Comparison of ENCODE assay signal across 9 cellular contexts in the genomic region with DNA sequence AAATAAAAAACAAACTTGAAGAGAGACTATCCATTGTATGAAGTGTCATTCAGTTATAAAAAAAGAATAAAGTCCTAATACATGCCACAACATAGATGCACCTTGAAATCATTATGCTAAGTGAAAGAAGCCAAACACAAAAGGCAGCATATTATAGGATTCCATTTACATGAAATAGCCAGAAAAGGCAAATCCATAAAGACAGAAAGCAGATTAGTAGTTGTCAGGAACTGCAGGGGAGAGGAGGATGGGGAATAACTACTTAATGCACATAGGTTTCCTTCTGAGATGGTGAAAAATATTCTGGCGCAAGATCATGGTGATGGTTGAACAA. TPM values are rescaled to one million over a fixed set of nuclear protein-coding genes. Genes with fewer than 3 reads are reported as not detected.
DNase-seq lines count a peak whose midpoint lies in the region; ATAC-seq and TF ChIP-seq lines count a peak whose summit lies in the region.
"Had no signal": no experiment of that assay in that cellular context is flagged by ENCODE, and none has a peak within 500 bp of the region (broad histone marks: within the 10 kb centered on the region; RNA-seq: fewer than 3 reads in every experiment).

No MANE protein-coding gene starts in this region.

- H3K4me3 ChIP-seq in heart left ventricle (peak overlapping the region in 9 of 12 donors; percentile 26 to 52 (median 38)), tibial artery (peak overlapping the region; percentile 30 to 38), testis (no peak overlapping the region)
- peak overlapping the region; percentile 52 for H3K4me3 ChIP-seq in effector memory CD4-positive, alpha-beta T cell (ENCODE audit: insufficient read depth, low read depth, low read length, poor library complexity, severe bottlenecking)

- TF ChIP-seq CTCF in heart left ventricle (IDR thresholded peaks at IDR 0.05), result no peak
- no peak for TF ChIP-seq CTCF in tibial artery (IDR thresholded peaks at IDR 0.05)
- no peak for TF ChIP-seq CTCF in testis (IDR thresholded peaks at IDR 0.05)

- no peak overlapping the region for H3K27ac ChIP-seq in heart left ventricle
- no peak overlapping the region for H3K27ac ChIP-seq in effector memory CD4-positive, alpha-beta T cell (ENCODE audit: insufficient read depth, low read length, poor library complexity, severe bottlenecking)
- no peak overlapping the region for H3K27ac ChIP-seq in tibial artery
- H3K27ac ChIP-seq in testis, result no peak overlapping the region

- H3K9me3 ChIP-seq in heart left ventricle (peaks cover 0 to 4% (median 0%) of the 10 kb centered on the region in 12 donors), tibial artery (no peaks in the 10 kb centered on the region), testis (no peaks in the 10 kb centered on the region)
- no peaks in the 10 kb centered on the region for H3K9me3 ChIP-seq in effector memory CD4-positive, alpha-beta T cell (ENCODE audit: control insufficient read depth, low read length)

- 93 to 100% (median 97%) methylated on average over 1 of the region's 1 CpG for WGBS in heart left ventricle, 4 donors
- 88 to 98% methylated on average over 1 of the region's 1 CpG for WGBS in testis, 2 donors

- no peak for TF ChIP-seq POLR2A in heart left ventricle (IDR thresholded peaks at IDR 0.05)
- no peak for TF ChIP-seq POLR2A in testis (IDR thresholded peaks at IDR 0.05)

- ATAC-seq in heart left ventricle (no peak), Right ventricle myocardium superior (ENCODE audit: poor library complexity) (no peak), HG03342 (IDR thresholded peaks at IDR 0.05; ENCODE audit: unreplicated experiment) (peak; percentile 22)

- H3K36me3 ChIP-seq in heart left ventricle, result no peaks in the 10 kb centered on the region
- no peaks in the 10 kb centered on the region for H3K36me3 ChIP-seq in effector memory CD4-positive, alpha-beta T cell (ENCODE audit: control insufficient read depth, insufficient read depth, low read length)
- H3K36me3 ChIP-seq in tibial artery, result no peaks in the 10 kb centered on the region
- no peaks in the 10 kb centered on the region for H3K36me3 ChIP-seq in testis (ENCODE audit: low read depth, missing control alignments)

- intact Hi-C loops in heart left ventricle (cut with DNase I) (no loop called here), Right ventricle myocardium superior (cut with DNase I) (no loop called here), tibial artery (cut with DNase I; ENCODE audit: low total_unique reads) (no loop called here), testis (cut with DNase I; ENCODE audit: low total_unique reads) (no loop called here)

- H3K4me1 ChIP-seq in heart left ventricle (peaks cover 0 to 5% (median 0%) of the 10 kb centered on the region in 12 donors), tibial artery (peaks cover 0 to 2% (median 0%) of the 10 kb centered on the region in 4 donors), testis (no peaks in the 10 kb centered on the region)
- no peaks in the 10 kb centered on the region for H3K4me1 ChIP-seq in effector memory CD4-positive, alpha-beta T cell (ENCODE audit: control insufficient read depth, insufficient read depth, low read length, poor library complexity, severe bottlenecking)

- no peak for DNase-seq in heart left ventricle
- no peak for DNase-seq in Right ventricle myocardium superior
- no peak for DNase-seq in effector memory CD4-positive, alpha-beta T cell
- DNase-seq in tibial artery, result no peak
- no peak for DNase-seq in NCI-H510A treated with DMSO at 0.1 percent for 48 hours (lab: John Stamatoyannopoulos, UW)
- no peak for DNase-seq in NOMO-1 treated with dmso at 0.1 percent for 144 hours (lab: John Stamatoyannopoulos, UW; ENCODE audit: unreplicated experiment)
- DNase-seq in testis, result no peak
- DNase-seq: NCI-H748 treated with DMSO at 0.1 percent for 48 hours had no signal

- H3K27me3 ChIP-seq in heart left ventricle, result peaks cover 0 to 4% (median 0%) of the 10 kb centered on the region in 9 donors
- no peaks in the 10 kb centered on the region for H3K27me3 ChIP-seq in effector memory CD4-positive, alpha-beta T cell (replicated peaks; ENCODE audit: control insufficient read depth, insufficient read depth, low read length, poor library complexity, severe bottlenecking)
- no peaks in the 10 kb centered on the region for H3K27me3 ChIP-seq in tibial artery
- H3K27me3 ChIP-seq in testis, result no peaks in the 10 kb centered on the region

RNA-seq across cellular contexts. Expression of gene PON1, which starts 6.6 kb away (rescaled TPM):
- total RNA-seq in heart left ventricle (under 1 TPM in 2 of 9 donors, not detected in 7; 0.32 to 0.39 TPM), Right ventricle myocardium superior (not detected), testis (1 to 10 TPM in 1 of 2 donors, under 1 TPM in 1; 0.12 to 1.2 TPM)
- polyA plus RNA-seq in heart left ventricle (under 1 TPM in 1 of 2 donors, not detected in 1; 0.07 TPM), testis (ENCODE audit: insufficient read depth, low read depth, low replicate concordance) (0.61 TPM)

Comparison
In these comparisons a context has a peak if more than half of its experiments do, and no peak if none do; other contexts are left out.
1. H3K4me3 ChIP-seq: peak in heart left ventricle (9 of 12), effector memory CD4-positive, alpha-beta T cell (single experiment) and tibial artery (2 of 2); none in testis (0 of 2).